Comparison of ENCODE assay signal across 17 cellular contexts in genomic region chr1:31326461-31326860, GRCh38. TPM values are rescaled to one million over a fixed set of nuclear protein-coding genes. Genes with fewer than 3 reads are reported as not detected.
A peak's percentile ranks its signal among the peaks of the same experiment; 100 is the strongest.
DNase-seq lines count a peak whose midpoint lies in the region; ATAC-seq and TF ChIP-seq lines count a peak whose summit lies in the region.
"Had no signal": no experiment of that assay in that cellular context is flagged by ENCODE, and none has a peak within 500 bp of the region (broad histone marks: within the 10 kb centered on the region; RNA-seq: fewer than 3 reads in every experiment).

No MANE protein-coding gene starts in this region.

- H3K79me1 ChIP-seq in trophoblast cell (ENCODE audit: low read length) = no peaks in the 10 kb centered on the region

- peak; percentile 71 for ATAC-seq in activated naive CD8-positive, alpha-beta T cell treated with anti-CD3 and anti-CD28 coated beads, Interleukin-2, amount 50 U/mL, for 24 hours
- ATAC-seq in GM21381 (IDR thresholded peaks at IDR 0.05; ENCODE audit: unreplicated experiment) (no peak), foreskin keratinocyte (no peak)
- ATAC-seq: A549 had no signal

- H3K79me2 ChIP-seq in mammary epithelial cell (ENCODE audit: insufficient read depth, low read length) = no peaks in the 10 kb centered on the region
- no peaks in the 10 kb centered on the region for H3K79me2 ChIP-seq in trophoblast cell (ENCODE audit: control insufficient read depth, insufficient read depth, low read length, poor library complexity)

- H3K4me1 ChIP-seq in mammary epithelial cell (ENCODE audit: insufficient read depth, low read length) = peaks cover 11% of the 10 kb centered on the region
- no peaks in the 10 kb centered on the region for H3K4me1 ChIP-seq in trophoblast cell (ENCODE audit: control insufficient read depth in 1 of 2, insufficient read depth in 2 of 2, low read length in 2 of 2)
- no peaks in the 10 kb centered on the region for H3K4me1 ChIP-seq in foreskin keratinocyte
- no peaks in the 10 kb centered on the region for H3K4me1 ChIP-seq in effector memory CD4-positive, alpha-beta T cell (ENCODE audit: control insufficient read depth, insufficient read depth, low read length, poor library complexity, severe bottlenecking)
- H3K4me1 ChIP-seq: A549, Caco-2 had no signal

- H3K9me3 Mint-ChIP-seq in activated naive CD8-positive, alpha-beta T cell treated with anti-CD3 and anti-CD28 coated beads, Interleukin-2, amount 50 U/mL, for 24 hours = no peaks in the 10 kb centered on the region
- H3K9me3 Mint-ChIP-seq in activated naive CD8-positive, alpha-beta T cell treated with anti-CD3 and anti-CD28 coated beads for 36 hours = no peaks in the 10 kb centered on the region
- H3K9me3 Mint-ChIP-seq: CD4-positive, alpha-beta T cell had no signal

- H3K23ac ChIP-seq in trophoblast cell (ENCODE audit: low read length) = no peak overlapping the region

- no peak for TF ChIP-seq CTCF in mammary epithelial cell (conservative IDR thresholded peaks at IDR 0.05 in 1 of 2, IDR thresholded peaks at IDR 0.05 in 1 of 2; ENCODE audit: extremely low read depth in 1 of 2, insufficient read depth in 1 of 2, low read depth in 1 of 2, low read length in 2 of 2)
- no peak for TF ChIP-seq CTCF in foreskin keratinocyte (conservative IDR thresholded peaks at IDR 0.05)

- H3K36me3 ChIP-seq in mammary epithelial cell (ENCODE audit: insufficient read depth, low read length) (peaks cover 2% of the 10 kb centered on the region), trophoblast cell (ENCODE audit: control insufficient read depth in 1 of 2, insufficient read depth in 2 of 2, low read length in 2 of 2) (peaks cover 10 to 11% of the 10 kb centered on the region in 2 experiments)
- peaks cover 9% of the 10 kb centered on the region for H3K36me3 ChIP-seq in effector memory CD4-positive, alpha-beta T cell (ENCODE audit: control insufficient read depth, insufficient read depth, low read length)

- dilution Hi-C loops in mammary epithelial cell (cut with HindIII; ENCODE audit: low sequenced_read_pairs) = no loop called here

- H3K27me3 Mint-ChIP-seq in activated naive CD8-positive, alpha-beta T cell treated with anti-CD3 and anti-CD28 coated beads, Interleukin-2, amount 50 U/mL, for 24 hours = no peaks in the 10 kb centered on the region
- no peaks in the 10 kb centered on the region for H3K27me3 Mint-ChIP-seq in activated naive CD8-positive, alpha-beta T cell treated with anti-CD3 and anti-CD28 coated beads for 36 hours
- H3K27me3 Mint-ChIP-seq: CD4-positive, alpha-beta T cell had no signal

- no peak overlapping the region for H4K8ac ChIP-seq in trophoblast cell (ENCODE audit: low read depth, low read length)

- H3K9ac ChIP-seq in mammary epithelial cell (ENCODE audit: insufficient read depth, low read length) (no peak overlapping the region), trophoblast cell (ENCODE audit: low read length) (no peak overlapping the region)

- no peak overlapping the region for H2BK5ac ChIP-seq in trophoblast cell (ENCODE audit: low read depth, low read length, poor library complexity)

- no peak overlapping the region for H3K4me3 Mint-ChIP-seq in activated naive CD8-positive, alpha-beta T cell treated with anti-CD3 and anti-CD28 coated beads, Interleukin-2, amount 50 U/mL, for 24 hours
- no peak overlapping the region for H3K4me3 Mint-ChIP-seq in activated naive CD8-positive, alpha-beta T cell treated with anti-CD3 and anti-CD28 coated beads for 36 hours
- H3K4me3 Mint-ChIP-seq: CD4-positive, alpha-beta T cell had no signal

- H3K27ac ChIP-seq in mammary epithelial cell (ENCODE audit: insufficient read depth, low read depth, low read length) (peak overlapping the region; percentile 69), trophoblast cell (ENCODE audit: low read depth, low read length) (no peak overlapping the region), foreskin keratinocyte (no peak overlapping the region)
- no peak overlapping the region for H3K27ac ChIP-seq in effector memory CD4-positive, alpha-beta T cell (ENCODE audit: insufficient read depth, low read length, poor library complexity, severe bottlenecking)

- no peak overlapping the region for H3K4ac ChIP-seq in trophoblast cell (ENCODE audit: low read depth, low read length)

- H2AFZ ChIP-seq in mammary epithelial cell (ENCODE audit: low read depth, low read length) (no peak overlapping the region), trophoblast cell (ENCODE audit: insufficient read depth, low read length, poor library complexity) (no peak overlapping the region)
- H2AFZ ChIP-seq: PC-9 had no signal

- H2BK12ac ChIP-seq in trophoblast cell (ENCODE audit: low read length) = peak overlapping the region; percentile 63

- H3K27ac Mint-ChIP-seq in activated naive CD8-positive, alpha-beta T cell treated with anti-CD3 and anti-CD28 coated beads, Interleukin-2, amount 50 U/mL, for 24 hours = no peak overlapping the region
- no peak overlapping the region for H3K27ac Mint-ChIP-seq in activated naive CD8-positive, alpha-beta T cell treated with anti-CD3 and anti-CD28 coated beads for 36 hours
- H3K27ac Mint-ChIP-seq: CD4-positive, alpha-beta T cell had no signal

- peak overlapping the region; percentile 58 for H3K18ac ChIP-seq in trophoblast cell (ENCODE audit: low read length)

- CTCF ChIA-PET in mammary epithelial cell (lab: Charles Lee; ENCODE audit: low non-redundant PET) = interaction anchor here (0.5 kb wide), 1 partner anchor 547 kb away, joined by 3 read pairs; no protein-coding TSS in a partner anchor

- no peak overlapping the region for H2AK5ac ChIP-seq in trophoblast cell (ENCODE audit: low read length)

- in situ Hi-C loops in mammary epithelial cell (cut with MboI; ENCODE audit: low sequenced_read_pairs in 2 of 2) = no loop called here

- no peak overlapping the region for H3K4me3 ChIP-seq in mammary epithelial cell (replicated peaks in 1 of 3; ENCODE audit: insufficient read depth in 1 of 3, low read depth in 2 of 3, low read length in 3 of 3)
- no peak overlapping the region for H3K4me3 ChIP-seq in trophoblast cell (ENCODE audit: low read depth, low read length)
- H3K4me3 ChIP-seq in effector memory CD4-positive, alpha-beta T cell (ENCODE audit: insufficient read depth, low read depth, low read length, poor library complexity, severe bottlenecking) = no peak overlapping the region
- H3K4me3 ChIP-seq: A549, PC-9 had no signal

- no peaks in the 10 kb centered on the region for H3K4me1 Mint-ChIP-seq in activated naive CD8-positive, alpha-beta T cell treated with anti-CD3 and anti-CD28 coated beads, Interleukin-2, amount 50 U/mL, for 24 hours
- peaks cover 4% of the 10 kb centered on the region for H3K4me1 Mint-ChIP-seq in activated naive CD8-positive, alpha-beta T cell treated with anti-CD3 and anti-CD28 coated beads for 36 hours

- H4K91ac ChIP-seq in trophoblast cell (ENCODE audit: low read depth, low read length) = no peak overlapping the region

- H3K27me3 ChIP-seq in mammary epithelial cell (ENCODE audit: insufficient read depth, low read length) = no peaks in the 10 kb centered on the region
- H3K27me3 ChIP-seq in trophoblast cell (ENCODE audit: insufficient read depth, low read length) = no peaks in the 10 kb centered on the region
- H3K27me3 ChIP-seq in foreskin keratinocyte = no peaks in the 10 kb centered on the region
- no peaks in the 10 kb centered on the region for H3K27me3 ChIP-seq in effector memory CD4-positive, alpha-beta T cell (replicated peaks; ENCODE audit: control insufficient read depth, insufficient read depth, low read length, poor library complexity, severe bottlenecking)

- H3K9me3 ChIP-seq in mammary epithelial cell (replicated peaks; ENCODE audit: insufficient read depth, low read length) (no peaks in the 10 kb centered on the region), trophoblast cell (ENCODE audit: insufficient read depth, low read depth, low read length) (no peaks in the 10 kb centered on the region)
- H3K9me3 ChIP-seq in effector memory CD4-positive, alpha-beta T cell (ENCODE audit: control insufficient read depth, low read length) = no peaks in the 10 kb centered on the region
- H3K9me3 ChIP-seq: A549, Caco-2 had no signal

- no peak for DNase-seq in activated naive CD8-positive, alpha-beta T cell treated with anti-CD3 and anti-CD28 coated beads, Interleukin-2, amount 50 U/mL, for 24 hours
- no peak for DNase-seq in activated naive CD8-positive, alpha-beta T cell treated with anti-CD3 and anti-CD28 coated beads for 36 hours
- DNase-seq in NCI-H69 (lab: John Stamatoyannopoulos, UW) (peak; percentile 57), mammary epithelial cell (no peak), trophoblast cell (no peak), foreskin keratinocyte (no peak)
- no peak for DNase-seq in effector memory CD4-positive, alpha-beta T cell
- DNase-seq: Caco-2; CD4-positive, alpha-beta T cell; KBM-7; NCI-H1930; NCI-H2171; NCI-H510A; NCI-H774; PC-9 had no signal

- WGBS in mammary epithelial cell (ENCODE audit: low coverage, missing lambda C conversion rate) = 100% methylated on average over 1 of the region's 1 CpG
- no CpG with 5 or more reads among the region's 1 CpG for WGBS in trophoblast cell (ENCODE audit: extremely low coverage, insufficient coverage, insufficient read length)

- H2BK120ac ChIP-seq in trophoblast cell (ENCODE audit: insufficient read depth, low read length, poor library complexity) = no peak overlapping the region

- H3K14ac ChIP-seq in trophoblast cell (ENCODE audit: low read length) = no peak overlapping the region

- H4K20me1 ChIP-seq in mammary epithelial cell (ENCODE audit: insufficient read depth, low read length) = no peaks in the 10 kb centered on the region

- no TSS peak for BruUV-seq in mammary epithelial cell (replicated peaks; lab: Mats Ljungman, UMichigan)

- H3K36me3 Mint-ChIP-seq in activated naive CD8-positive, alpha-beta T cell treated with anti-CD3 and anti-CD28 coated beads, Interleukin-2, amount 50 U/mL, for 24 hours (ENCODE audit: low read depth) = peaks cover 8% of the 10 kb centered on the region
- peaks cover 3% of the 10 kb centered on the region for H3K36me3 Mint-ChIP-seq in activated naive CD8-positive, alpha-beta T cell treated with anti-CD3 and anti-CD28 coated beads for 36 hours

- H3K4me2 ChIP-seq in mammary epithelial cell (ENCODE audit: insufficient read depth, low read depth, low read length) = no peak overlapping the region
- H3K4me2 ChIP-seq in trophoblast cell (ENCODE audit: low read length) = no peak overlapping the region
- H3K4me2 ChIP-seq: A549, PC-9 had no signal

- no peak overlapping the region for H4K12ac ChIP-seq in trophoblast cell (ENCODE audit: low read depth, low read length)

- intact Hi-C loops in mammary epithelial cell (cut with micrococcal nuclease) = loop anchor here (2.0 kb wide), 1 partner anchor 142 kb away; no protein-coding TSS in a partner anchor

RNA-seq across cellular contexts. Expression of gene ZCCHC17, which starts 29.6 kb away (rescaled TPM):
- 10 to 100 TPM; 33.0 to 34.2 TPM for total RNA-seq in activated naive CD8-positive, alpha-beta T cell treated with anti-CD3 and anti-CD28 coated beads for 36 hours
- total RNA-seq in mammary epithelial cell = 10 to 100 TPM; 47.5 to 49.7 TPM
- 65.7 TPM for polyA plus RNA-seq in mammary epithelial cell
- 39.7 TPM for polyA minus RNA-seq in mammary epithelial cell
- 38.6 and 38.9 TPM in 2 replicates for polyA plus RNA-seq in trophoblast cell (2013)
- total RNA-seq in foreskin keratinocyte = 47.8 and 47.9 TPM in 2 replicates
- polyA plus RNA-seq in foreskin keratinocyte = 44.9 and 47.5 TPM in 2 replicates

RNA-seq across cellular contexts. Expression of gene SNRNP40, which starts 29.9 kb away (rescaled TPM):
- total RNA-seq in activated naive CD8-positive, alpha-beta T cell treated with anti-CD3 and anti-CD28 coated beads for 36 hours = 100 to 1,000 TPM; 114 to 121 TPM
- total RNA-seq in mammary epithelial cell = 10 to 100 TPM; 50.9 to 69.8 TPM
- polyA plus RNA-seq in mammary epithelial cell = 60.2 TPM
- polyA minus RNA-seq in mammary epithelial cell = 77.9 TPM
- 35.8 and 36.3 TPM in 2 replicates for polyA plus RNA-seq in trophoblast cell (2013)
- total RNA-seq in foreskin keratinocyte = 74.3 and 89.2 TPM in 2 replicates
- polyA plus RNA-seq in foreskin keratinocyte = 54.3 and 63.6 TPM in 2 replicates

RNA-seq across cellular contexts. Expression of gene FABP3, which starts 46.4 kb away (rescaled TPM):
- total RNA-seq in activated naive CD8-positive, alpha-beta T cell treated with anti-CD3 and anti-CD28 coated beads for 36 hours = not detected
- total RNA-seq in mammary epithelial cell (under 1 TPM in 1 of 2 donors, not detected in 1; 0.33 TPM), foreskin keratinocyte (3.4 and 4.5 TPM in 2 replicates)
- polyA plus RNA-seq in mammary epithelial cell (0.24 TPM), foreskin keratinocyte (5.7 and 5.9 TPM in 2 replicates)
- polyA minus RNA-seq in mammary epithelial cell = not detected
- 2.1 and 2.5 TPM in 2 replicates for polyA plus RNA-seq in trophoblast cell (2013)
- total RNA-seq: CD4-positive, alpha-beta T cell; PC-9 had no signal
- polyA plus RNA-seq: A549 had no signal
